In the genomic region with DNA sequence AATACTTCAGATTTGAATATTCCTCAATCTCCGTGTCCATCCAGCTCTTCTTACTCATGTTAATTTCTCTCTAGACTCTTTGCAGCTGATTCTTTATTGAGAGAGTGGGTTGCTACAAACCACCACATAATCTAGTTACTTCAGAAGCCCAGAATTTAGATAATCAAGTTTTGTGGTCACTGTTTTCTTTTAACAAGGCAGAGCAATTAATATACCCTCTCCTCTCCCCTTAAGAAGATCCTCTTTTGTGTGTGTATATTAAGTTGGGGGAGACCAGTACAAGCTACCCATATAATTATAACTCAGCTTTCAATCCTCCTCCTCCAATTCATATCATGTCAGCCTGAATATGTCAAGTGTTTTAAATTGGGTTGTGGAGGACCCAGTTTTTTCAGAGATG, we compare ENCODE assay signal across 18 cellular contexts.
DNase-seq lines count a peak whose midpoint lies in the region; ATAC-seq and TF ChIP-seq lines count a peak whose summit lies in the region.
"Had no signal": no experiment of that assay in that cellular context is flagged by ENCODE, and none has a peak within 500 bp of the region (broad histone marks: within the 10 kb centered on the region; RNA-seq: fewer than 3 reads in every experiment).

No MANE protein-coding gene starts in this region.

- peaks cover 18% of the 10 kb centered on the region for H3K36me3 Mint-ChIP-seq in endothelial cell (ENCODE audit: low read depth, unreplicated experiment)
- H3K36me3 Mint-ChIP-seq in type B pancreatic cell = peaks cover 56% of the 10 kb centered on the region

- H3K9me3 Mint-ChIP-seq in endothelial cell (ENCODE audit: unreplicated experiment) (no peaks in the 10 kb centered on the region), type B pancreatic cell (no peaks in the 10 kb centered on the region)
- H3K9me3 Mint-ChIP-seq: CD4-positive, CD25-positive, alpha-beta regulatory T cell; CD8-positive, alpha-beta memory T cell; H9 had no signal

- DNase-seq in SK-N-DZ (ENCODE audit: low spot score) (peak; percentile 74), endothelial cell (ENCODE audit: low spot score) (no peak), type B pancreatic cell (ENCODE audit: extremely low spot score, unreplicated experiment) (no peak)
- DNase-seq: ACHN; BE2C; C1 segment of cervical spinal cord; CD4-positive, CD25-positive, alpha-beta regulatory T cell; CD8-positive, alpha-beta memory T cell; COR-L47; DMS 273 treated with DMSO at 0.1 percent for 48 hours; DMS53; DND-41; EL; H9 had no signal

- peaks cover 14% of the 10 kb centered on the region for H3K4me1 Mint-ChIP-seq in endothelial cell (ENCODE audit: unreplicated experiment)
- H3K4me1 Mint-ChIP-seq in type B pancreatic cell (ENCODE audit: unreplicated experiment) = no peaks in the 10 kb centered on the region

- H3K27me3 Mint-ChIP-seq in endothelial cell (ENCODE audit: unreplicated experiment) = no peaks in the 10 kb centered on the region
- no peaks in the 10 kb centered on the region for H3K27me3 Mint-ChIP-seq in type B pancreatic cell
- H3K27me3 Mint-ChIP-seq: CD4-positive, CD25-positive, alpha-beta regulatory T cell; CD8-positive, alpha-beta memory T cell had no signal

- H3K4me3 Mint-ChIP-seq in endothelial cell (ENCODE audit: unreplicated experiment) (peak overlapping the region; percentile 72), type B pancreatic cell (no peak overlapping the region)
- H3K4me3 Mint-ChIP-seq: CD4-positive, CD25-positive, alpha-beta regulatory T cell; CD8-positive, alpha-beta memory T cell; H9 had no signal

- H3K27ac Mint-ChIP-seq in endothelial cell (ENCODE audit: unreplicated experiment) (no peak overlapping the region), type B pancreatic cell (no peak overlapping the region)
- H3K27ac Mint-ChIP-seq: CD4-positive, CD25-positive, alpha-beta regulatory T cell; CD8-positive, alpha-beta memory T cell; H9 had no signal

- ATAC-seq in SK-N-SH treated with all-trans-retinoic acid at 6 μM for 48 hours (no peak), HG03175 (IDR thresholded peaks at IDR 0.05; ENCODE audit: unreplicated experiment) (no peak), HG02571 (IDR thresholded peaks at IDR 0.05; ENCODE audit: unreplicated experiment) (no peak)
- ATAC-seq: GM12878 had no signal

- no peak for TF ChIP-seq CTCF in endothelial cell (IDR thresholded peaks at IDR 0.05; ENCODE audit: unreplicated experiment)
- no peak for TF ChIP-seq CTCF in type B pancreatic cell (conservative IDR thresholded peaks at IDR 0.05)

TF ChIP-seq in SK-N-SH treated with all-trans-retinoic acid at 6 μM for 48 hours, 23 proteins besides CTCF, POLR2A, EP300 and RAD21 (continues in another document):
- peak; percentile 47; the same call in 1 of the 2 replicates for TF ChIP-seq ISL1 (CRISPR knock-in tag; IDR thresholded peaks at IDR 0.05)
- TF ChIP-seq TOX (CRISPR knock-in tag; IDR thresholded peaks at IDR 0.05; ENCODE audit: borderline replicate concordance) = no peak
- TF ChIP-seq ZNF70 (CRISPR knock-in tag; IDR thresholded peaks at IDR 0.05) = no peak
- TF ChIP-seq ESRRG (CRISPR knock-in tag; IDR thresholded peaks at IDR 0.05) = no peak
- no peak for TF ChIP-seq OSR1 (CRISPR knock-in tag; IDR thresholded peaks at IDR 0.05)
- no peak for TF ChIP-seq CSDC2 (CRISPR knock-in tag; IDR thresholded peaks at IDR 0.05)
- no peak for TF ChIP-seq BACH2 (CRISPR knock-in tag; IDR thresholded peaks at IDR 0.05; ENCODE audit: borderline replicate concordance)
- TF ChIP-seq PPARA (CRISPR knock-in tag; IDR thresholded peaks at IDR 0.05; ENCODE audit: borderline replicate concordance) = no peak
- 0 out of 2 replicates have a peak, but pooled peaks have one; percentile 12 for TF ChIP-seq ZC3H10 (CRISPR knock-in tag; IDR thresholded peaks at IDR 0.05)
- no peak for TF ChIP-seq RARB (CRISPR knock-in tag; IDR thresholded peaks at IDR 0.05)
- TF ChIP-seq TCF4 (CRISPR knock-in tag; IDR thresholded peaks at IDR 0.05; ENCODE audit: borderline replicate concordance) = 0 out of 2 replicates have a peak, but pooled peaks have one; percentile 29
- TF ChIP-seq TSHZ2 (CRISPR knock-in tag; IDR thresholded peaks at IDR 0.05) = no peak
- TF ChIP-seq, protein P1, sequence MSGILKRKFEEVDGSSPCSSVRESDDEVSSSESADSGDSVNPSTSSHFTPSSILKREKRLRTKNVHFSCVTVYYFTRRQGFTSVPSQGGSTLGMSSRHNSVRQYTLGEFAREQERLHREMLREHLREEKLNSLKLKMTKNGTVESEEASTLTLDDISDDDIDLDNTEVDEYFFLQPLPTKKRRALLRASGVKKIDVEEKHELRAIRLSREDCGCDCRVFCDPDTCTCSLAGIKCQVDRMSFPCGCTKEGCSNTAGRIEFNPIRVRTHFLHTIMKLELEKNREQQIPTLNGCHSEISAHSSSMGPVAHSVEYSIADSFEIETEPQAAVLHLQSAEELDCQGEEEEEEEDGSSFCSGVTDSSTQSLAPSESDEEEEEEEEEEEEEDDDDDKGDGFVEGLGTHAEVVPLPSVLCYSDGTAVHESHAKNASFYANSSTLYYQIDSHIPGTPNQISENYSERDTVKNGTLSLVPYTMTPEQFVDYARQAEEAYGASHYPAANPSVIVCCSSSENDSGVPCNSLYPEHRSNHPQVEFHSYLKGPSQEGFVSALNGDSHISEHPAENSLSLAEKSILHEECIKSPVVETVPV (CRISPR knock-in tag; IDR thresholded peaks at IDR 0.05) = no peak
- TF ChIP-seq ARNTL (CRISPR knock-in tag; IDR thresholded peaks at IDR 0.05; ENCODE audit: borderline replicate concordance, low read depth) = no peak
- no peak for TF ChIP-seq CREB5 (CRISPR knock-in tag; IDR thresholded peaks at IDR 0.05; ENCODE audit: low read depth)
- TF ChIP-seq ZFP3 (CRISPR knock-in tag; IDR thresholded peaks at IDR 0.05) = no peak
- no peak for TF ChIP-seq ZFP30 (CRISPR knock-in tag; IDR thresholded peaks at IDR 0.05)
- TF ChIP-seq, protein P2, sequence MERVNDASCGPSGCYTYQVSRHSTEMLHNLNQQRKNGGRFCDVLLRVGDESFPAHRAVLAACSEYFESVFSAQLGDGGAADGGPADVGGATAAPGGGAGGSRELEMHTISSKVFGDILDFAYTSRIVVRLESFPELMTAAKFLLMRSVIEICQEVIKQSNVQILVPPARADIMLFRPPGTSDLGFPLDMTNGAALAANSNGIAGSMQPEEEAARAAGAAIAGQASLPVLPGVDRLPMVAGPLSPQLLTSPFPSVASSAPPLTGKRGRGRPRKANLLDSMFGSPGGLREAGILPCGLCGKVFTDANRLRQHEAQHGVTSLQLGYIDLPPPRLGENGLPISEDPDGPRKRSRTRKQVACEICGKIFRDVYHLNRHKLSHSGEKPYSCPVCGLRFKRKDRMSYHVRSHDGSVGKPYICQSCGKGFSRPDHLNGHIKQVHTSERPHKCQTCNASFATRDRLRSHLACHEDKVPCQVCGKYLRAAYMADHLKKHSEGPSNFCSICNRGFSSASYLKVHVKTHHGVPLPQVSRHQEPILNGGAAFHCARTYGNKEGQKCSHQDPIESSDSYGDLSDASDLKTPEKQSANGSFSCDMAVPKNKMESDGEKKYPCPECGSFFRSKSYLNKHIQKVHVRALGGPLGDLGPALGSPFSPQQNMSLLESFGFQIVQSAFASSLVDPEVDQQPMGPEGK (CRISPR knock-in tag; IDR thresholded peaks at IDR 0.05; ENCODE audit: borderline replicate concordance) = peak; percentile 53; the same call in 1 of the 2 replicates
- TF ChIP-seq GLIS3 (CRISPR knock-in tag; IDR thresholded peaks at IDR 0.05) = no peak
- 0 out of 2 replicates have a peak, but pooled peaks have one; percentile 18 for TF ChIP-seq SNAI2 (CRISPR knock-in tag; IDR thresholded peaks at IDR 0.05)
- no peak for TF ChIP-seq ZNF565 (CRISPR knock-in tag; conservative IDR thresholded peaks at IDR 0.05; ENCODE audit: low read depth)
